In genomic region chr21:26001356-26001755, GRCh38 we compare ENCODE assay signal across 19 cellular contexts.
"Had no signal": no experiment of that assay in that cellular context is flagged by ENCODE, and none has a peak within 500 bp of the region (broad histone marks: within the 10 kb centered on the region; RNA-seq: fewer than 3 reads in every experiment).

No MANE protein-coding gene starts in this region.

- H3K9me3 ChIP-seq: left lung, suprapubic skin, upper lobe of right lung had no signal

- H3K9me3 Mint-ChIP-seq: activated CD4-positive, alpha-beta memory T cell treated with anti-CD3 and anti-CD28 coated beads for 36 hours; activated naive CD4-positive, alpha-beta T cell treated with anti-CD3 and anti-CD28 coated beads, Interleukin-2, amount 10 ng/mL, durations not matched to agents 7 days and 5 days; naive B cell had no signal

- H3K27me3 Mint-ChIP-seq: activated CD4-positive, alpha-beta memory T cell treated with anti-CD3 and anti-CD28 coated beads for 36 hours; activated CD4-positive, alpha-beta T cell treated with anti-CD3 and anti-CD28 coated beads for 36 hours; activated CD8-positive, alpha-beta memory T cell treated with anti-CD3 and anti-CD28 coated beads, Interleukin-2, amount 10 ng/mL, durations not matched to agents 7 days and 5 days; activated naive CD4-positive, alpha-beta T cell treated with anti-CD3 and anti-CD28 coated beads, Interleukin-2, amount 10 ng/mL, durations not matched to agents 7 days and 5 days; naive B cell had no signal

- H3K4me1 ChIP-seq: left lung, parathyroid adenoma, upper lobe of right lung had no signal

- H3K9ac ChIP-seq: parathyroid adenoma had no signal

- H3K36me3 Mint-ChIP-seq: activated CD8-positive, alpha-beta memory T cell treated with anti-CD3 and anti-CD28 coated beads, Interleukin-2, amount 10 ng/mL, durations not matched to agents 7 days and 5 days; activated naive CD4-positive, alpha-beta T cell treated with anti-CD3 and anti-CD28 coated beads, Interleukin-2, amount 10 ng/mL, durations not matched to agents 7 days and 5 days had no signal

- H3K27me3 ChIP-seq: cardiac muscle cell, left lung, suprapubic skin, upper lobe of right lung had no signal

- H3K4me3 ChIP-seq: cardiac muscle cell, left lung, skin epidermis, suprapubic skin, upper lobe of right lung had no signal

- FAIRE-seq: keratinocyte had no signal

- H2AFZ ChIP-seq: parathyroid adenoma had no signal

- H3K4me3 Mint-ChIP-seq: activated CD4-positive, alpha-beta memory T cell treated with anti-CD3 and anti-CD28 coated beads for 36 hours; activated CD4-positive, alpha-beta T cell treated with anti-CD3 and anti-CD28 coated beads for 36 hours; activated CD8-positive, alpha-beta memory T cell treated with anti-CD3 and anti-CD28 coated beads, Interleukin-2, amount 10 ng/mL, durations not matched to agents 7 days and 5 days; activated naive CD4-positive, alpha-beta T cell treated with anti-CD3 and anti-CD28 coated beads, Interleukin-2, amount 10 ng/mL, durations not matched to agents 7 days and 5 days; naive B cell had no signal

- DNase-seq: activated CD4-positive, alpha-beta memory T cell treated with anti-CD3 and anti-CD28 coated beads for 36 hours; activated CD4-positive, alpha-beta T cell treated with anti-CD3 and anti-CD28 coated beads for 36 hours; activated CD8-positive, alpha-beta memory T cell treated with anti-CD3 and anti-CD28 coated beads, Interleukin-2, amount 10 ng/mL, durations not matched to agents 7 days and 5 days; activated naive CD4-positive, alpha-beta T cell treated with anti-CD3 and anti-CD28 coated beads, Interleukin-2, amount 10 ng/mL, durations not matched to agents 7 days and 5 days; activated T-cell treated with anti-CD3 and anti-CD28 coated beads, Interleukin-2, amount 50 U/mL, for 1 hour; left lung; mammary epithelial cell; naive B cell; retina; stimulated activated CD4-positive, alpha-beta T cell treated with anti-CD3 and anti-CD28 coated beads, Interleukin-15, amount 100 ng/mL, for 24 hours; stimulated activated CD4-positive, alpha-beta T cell treated with anti-CD3 and anti-CD28 coated beads, Interleukin-4, amount 100 ng/mL, for 1 hour; stimulated activated naive CD4-positive, alpha-beta T cell; upper lobe of right lung; WERI-Rb-1 had no signal

- H3K27ac Mint-ChIP-seq: activated CD4-positive, alpha-beta memory T cell treated with anti-CD3 and anti-CD28 coated beads for 36 hours; activated CD4-positive, alpha-beta T cell treated with anti-CD3 and anti-CD28 coated beads for 36 hours; activated CD8-positive, alpha-beta memory T cell treated with anti-CD3 and anti-CD28 coated beads, Interleukin-2, amount 10 ng/mL, durations not matched to agents 7 days and 5 days; activated naive CD4-positive, alpha-beta T cell treated with anti-CD3 and anti-CD28 coated beads, Interleukin-2, amount 10 ng/mL, durations not matched to agents 7 days and 5 days had no signal

- H3K27ac ChIP-seq: cardiac muscle cell, left lung, parathyroid adenoma, skin epidermis, suprapubic skin, upper lobe of right lung, WERI-Rb-1 had no signal

- ATAC-seq: activated CD4-positive, alpha-beta T cell treated with anti-CD3 and anti-CD28 coated beads for 36 hours; activated CD8-positive, alpha-beta memory T cell treated with anti-CD3 and anti-CD28 coated beads, Interleukin-2, amount 10 ng/mL, durations not matched to agents 7 days and 5 days; left lung; upper lobe of right lung had no signal

- H3K79me2 ChIP-seq: parathyroid adenoma had no signal
